In the genomic region with DNA sequence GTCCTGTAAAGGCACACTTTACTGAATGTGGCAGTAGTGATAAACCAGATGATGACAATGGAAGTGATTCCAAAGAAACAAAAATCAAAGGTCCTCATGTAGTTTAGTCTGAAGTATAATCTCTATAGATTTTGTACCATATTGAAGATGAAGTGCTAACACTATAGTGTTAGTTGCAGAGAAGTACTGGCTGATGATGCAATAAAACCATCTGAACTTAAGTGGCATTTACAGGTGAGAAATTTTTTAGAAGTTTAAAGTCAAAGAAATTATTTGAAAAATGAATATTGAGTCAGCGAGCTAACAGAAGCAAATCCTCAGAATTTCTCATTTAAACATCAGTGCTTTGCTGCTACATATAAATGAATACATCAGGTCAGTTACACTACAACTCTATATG, we compare ENCODE assay signal across 2 cellular contexts.
TF ChIP-seq lines count a peak whose summit lies in the region.

No MANE protein-coding gene starts in this region.

TF ChIP-seq in IMR-90, 13 proteins besides CTCF, POLR2A, EP300 and RAD21:
- peak; percentile 68 for TF ChIP-seq CEBPB (IDR thresholded peaks at IDR 0.05; ENCODE audit: low read depth, low read length)
- no peak for TF ChIP-seq FOS (IDR thresholded peaks at IDR 0.05; ENCODE audit: low read depth, low read length)
- TF ChIP-seq CHD1 (IDR thresholded peaks at IDR 0.05; ENCODE audit: low read depth, low read length), result no peak
- TF ChIP-seq NFE2L2 (IDR thresholded peaks at IDR 0.05; ENCODE audit: low read depth, low read length), result no peak
- no peak for TF ChIP-seq MAFK (IDR thresholded peaks at IDR 0.05; ENCODE audit: low read depth, low read length)
TF ChIP-seq in IMR-90: peak in this region for 1.

TF ChIP-seq in H1, 55 proteins besides CTCF, POLR2A, EP300 and RAD21:
- TF ChIP-seq EZH2 (IDR thresholded peaks at IDR 0.05; ENCODE audit: low read depth, low read length, severe bottlenecking) (no peak), CEBPB (IDR thresholded peaks at IDR 0.05; ENCODE audit: low read depth, low read length) (peak; percentile 29; the same call in 1 of the 2 replicates)
